16 cellular contexts compared by ENCODE assay signal in the genomic region with DNA sequence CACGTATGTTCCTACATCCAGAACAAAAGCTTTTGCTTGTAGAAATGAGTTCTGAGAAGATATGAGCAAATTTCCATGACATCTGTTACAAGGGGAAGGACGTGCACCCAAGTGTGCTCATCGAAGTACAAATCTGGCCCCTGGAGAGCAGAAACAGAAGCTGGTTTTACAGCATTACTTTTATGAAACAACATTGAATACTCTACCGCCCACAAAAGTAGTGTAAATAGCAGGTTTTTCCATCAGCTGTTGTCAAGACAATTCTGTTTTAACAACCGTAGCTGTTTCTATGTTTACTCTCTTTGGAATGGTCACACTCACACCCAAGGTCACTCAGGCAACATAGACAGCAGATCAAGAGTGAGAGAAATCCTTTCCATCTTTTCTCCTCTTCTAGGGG.
"Had no signal": no experiment of that assay in that cellular context is flagged by ENCODE, and none has a peak within 500 bp of the region (broad histone marks: within the 10 kb centered on the region; RNA-seq: fewer than 3 reads in every experiment).

No MANE protein-coding gene starts in this region.

- H3K9ac ChIP-seq: parathyroid adenoma had no signal

- H3K4me3 ChIP-seq: breast epithelium, gastrocnemius medialis, heart right ventricle, transverse colon had no signal

- FAIRE-seq: islet of Langerhans, TTC549 had no signal

- H3K27ac ChIP-seq: breast epithelium, gastrocnemius medialis, parathyroid adenoma, transverse colon had no signal

- H3K9me3 Mint-ChIP-seq: activated B cell treated with CpG ODN at 0.5 μM for 24 hours had no signal

- ATAC-seq: gastrocnemius medialis; left colon; naive thymus-derived CD4-positive, alpha-beta T cell; stimulated activated memory B cell treated with anti-CD40 and anti-IgM and Interleukin-4, amounts not matched to agents 10 μg/mL and 1 μg/mL and 100 μg/mL, for 72 hours had no signal

- H3K4me1 Mint-ChIP-seq: activated B cell treated with CpG ODN at 0.5 μM for 24 hours; activated naive CD8-positive, alpha-beta T cell treated with anti-CD3 and anti-CD28 coated beads, Interleukin-2, amount 10 ng/mL, durations not matched to agents 7 days and 5 days; stimulated activated memory B cell treated with anti-CD40 and anti-IgM and Interleukin-4, amounts not matched to agents 10 μg/mL and 1 μg/mL and 100 μg/mL, for 72 hours had no signal

- H3K4me3 Mint-ChIP-seq: activated B cell treated with CpG ODN at 0.5 μM for 24 hours; activated naive CD8-positive, alpha-beta T cell treated with anti-CD3 and anti-CD28 coated beads, Interleukin-2, amount 10 ng/mL, durations not matched to agents 7 days and 5 days; endodermal cell; naive thymus-derived CD4-positive, alpha-beta T cell; stimulated activated memory B cell treated with anti-CD40 and anti-IgM and Interleukin-4, amounts not matched to agents 10 μg/mL and 1 μg/mL and 100 μg/mL, for 72 hours had no signal

- H3K36me3 ChIP-seq: breast epithelium, gastrocnemius medialis, heart right ventricle, transverse colon had no signal

- H2AFZ ChIP-seq: parathyroid adenoma had no signal

- H3K36me3 Mint-ChIP-seq: activated naive CD8-positive, alpha-beta T cell treated with anti-CD3 and anti-CD28 coated beads, Interleukin-2, amount 10 ng/mL, durations not matched to agents 7 days and 5 days; naive thymus-derived CD4-positive, alpha-beta T cell; stimulated activated memory B cell treated with anti-CD40 and anti-IgM and Interleukin-4, amounts not matched to agents 10 μg/mL and 1 μg/mL and 100 μg/mL, for 72 hours had no signal

- H3K79me2 ChIP-seq: parathyroid adenoma had no signal

- H3K9me3 ChIP-seq: breast epithelium, gastrocnemius medialis, heart right ventricle, transverse colon had no signal

- H3K27ac Mint-ChIP-seq: activated B cell treated with CpG ODN at 0.5 μM for 24 hours; activated naive CD8-positive, alpha-beta T cell treated with anti-CD3 and anti-CD28 coated beads, Interleukin-2, amount 10 ng/mL, durations not matched to agents 7 days and 5 days; endodermal cell; naive thymus-derived CD4-positive, alpha-beta T cell; stimulated activated memory B cell treated with anti-CD40 and anti-IgM and Interleukin-4, amounts not matched to agents 10 μg/mL and 1 μg/mL and 100 μg/mL, for 72 hours had no signal

- DNase-seq: activated B cell treated with CpG ODN at 0.5 μM for 24 hours; activated CD4-positive, alpha-beta T cell treated with anti-CD3 and anti-CD28 coated beads for 48 hours; activated CD8-positive, alpha-beta memory T cell treated with anti-CD3 and anti-CD28 coated beads, Interleukin-2, amount 50 U/mL, for 48 hours; activated naive CD4-positive, alpha-beta T cell; activated naive CD8-positive, alpha-beta T cell treated with anti-CD3 and anti-CD28 coated beads, Interleukin-2, amount 10 ng/mL, durations not matched to agents 7 days and 5 days; endodermal cell; gastrocnemius medialis; heart right ventricle; left colon; naive thymus-derived CD4-positive, alpha-beta T cell; transverse colon had no signal

- H3K4me1 ChIP-seq: breast epithelium, gastrocnemius medialis, parathyroid adenoma, transverse colon had no signal

- H3K27me3 ChIP-seq: breast epithelium, gastrocnemius medialis, transverse colon had no signal

- H3K27me3 Mint-ChIP-seq: activated B cell treated with CpG ODN at 0.5 μM for 24 hours; stimulated activated memory B cell treated with anti-CD40 and anti-IgM and Interleukin-4, amounts not matched to agents 10 μg/mL and 1 μg/mL and 100 μg/mL, for 72 hours had no signal
